ENCODE assay signal across 20 cellular contexts in genomic region chr1:61295818-61296537, GRCh38.
DNase-seq lines count a peak whose midpoint lies in the region; ATAC-seq and TF ChIP-seq lines count a peak whose summit lies in the region.
"Had no signal": no experiment of that assay in that cellular context is flagged by ENCODE, and none has a peak within 500 bp of the region (broad histone marks: within the 10 kb centered on the region; RNA-seq: fewer than 3 reads in every experiment).

No MANE protein-coding gene starts in this region.

- H2AK5ac ChIP-seq in mesenchymal stem cell (ENCODE audit: low read length, severe bottlenecking) = no peak overlapping the region

- TF ChIP-seq CTCF in foreskin keratinocyte (conservative IDR thresholded peaks at IDR 0.05) (no peak), mesothelial cell of epicardium (IDR thresholded peaks at IDR 0.05; ENCODE audit: unreplicated experiment) (no peak), esophagus muscularis mucosa (IDR thresholded peaks at IDR 0.05) (no peak)

- H3K4ac ChIP-seq in mesenchymal stem cell (ENCODE audit: low read depth in 1 of 2, low read length in 2 of 2) = no peak overlapping the region

- H3K27ac Mint-ChIP-seq in mesothelial cell of epicardium = peak overlapping the region; percentile 21
- H3K27ac Mint-ChIP-seq: B cell; CD8-positive, alpha-beta T cell had no signal

- H3K4me1 ChIP-seq in HUES48 (ENCODE audit: control insufficient read depth, insufficient read depth, low read length) = peaks cover 64% of the 10 kb centered on the region
- H3K4me1 ChIP-seq in NT2/D1 (ENCODE audit: insufficient read depth, insufficient read length) = no peaks in the 10 kb centered on the region
- H3K4me1 ChIP-seq in foreskin keratinocyte = peaks cover 24% of the 10 kb centered on the region
- H3K4me1 ChIP-seq in mesenchymal stem cell (ENCODE audit: control insufficient read depth, insufficient read depth, low read depth, low read length) = no peaks in the 10 kb centered on the region
- peaks cover 21 to 59% (median 44%) of the 10 kb centered on the region in 4 donors for H3K4me1 ChIP-seq in esophagus muscularis mucosa
- H3K4me1 ChIP-seq: BLaER1 treated with 17β-estradiol and CSF1 and Interleukin-3, amounts not matched to agents 10 nM and 100 nM had no signal

- DNase-seq in NT2/D1 (ENCODE audit: low read depth, low spot score) (peak; percentile 33), foreskin keratinocyte (no peak), mesothelial cell of epicardium (ENCODE audit: low spot score in 2 of 2, unreplicated experiment in 2 of 2) (no peak), mesenchymal stem cell (no peak), esophagus muscularis mucosa (ENCODE audit: extremely low spot score) (no peak)
- DNase-seq: Calu3; CD8-positive, alpha-beta T cell; DMS53; DND-41; EL; GOT3; IMR-90 had no signal

- TF ChIP-seq EP300 in esophagus muscularis mucosa (IDR thresholded peaks at IDR 0.05) = no peak

- H3K36me3 Mint-ChIP-seq in mesothelial cell of epicardium = peaks cover 14% of the 10 kb centered on the region
- H3K36me3 Mint-ChIP-seq: CD8-positive, alpha-beta T cell had no signal

- no peak overlapping the region for H3K18ac ChIP-seq in mesenchymal stem cell (ENCODE audit: low read depth in 1 of 2, low read length in 2 of 2)

- no peak overlapping the region for H3K4me2 ChIP-seq in mesenchymal stem cell (ENCODE audit: low read length, poor library complexity, severe bottlenecking)
- H3K4me2 ChIP-seq: BLaER1 treated with 17β-estradiol and CSF1 and Interleukin-3, amounts not matched to agents 10 nM and 100 nM had no signal

- H4K8ac ChIP-seq in mesenchymal stem cell (ENCODE audit: low read length) = no peak overlapping the region

- no peaks in the 10 kb centered on the region for H3K27me3 ChIP-seq in HUES48 (ENCODE audit: control insufficient read depth, insufficient read depth, low read length)
- H3K27me3 ChIP-seq in NT2/D1 (ENCODE audit: insufficient read depth, insufficient read length) = no peaks in the 10 kb centered on the region
- H3K27me3 ChIP-seq in foreskin keratinocyte = no peaks in the 10 kb centered on the region
- H3K27me3 ChIP-seq in mesenchymal stem cell (ENCODE audit: control insufficient read depth in 1 of 2, insufficient read depth in 1 of 2, low read length in 2 of 2) = no peaks in the 10 kb centered on the region
- H3K27me3 ChIP-seq in esophagus muscularis mucosa = no peaks in the 10 kb centered on the region
- H3K27me3 ChIP-seq: BLaER1 treated with 17β-estradiol and CSF1 and Interleukin-3, amounts not matched to agents 10 nM and 100 nM had no signal

- H3K14ac ChIP-seq in mesenchymal stem cell (ENCODE audit: low read length in 2 of 2) = no peak overlapping the region

- ATAC-seq in foreskin keratinocyte = no peak
- no peak for ATAC-seq in GM21723 (IDR thresholded peaks at IDR 0.05; ENCODE audit: unreplicated experiment)
- ATAC-seq in GM19023 (IDR thresholded peaks at IDR 0.05; ENCODE audit: unreplicated experiment) = no peak
- ATAC-seq: CD8-positive, alpha-beta T cell; GM12878; K562 had no signal

- H3K23ac ChIP-seq in mesenchymal stem cell (ENCODE audit: low read length in 2 of 2) = no peak overlapping the region

- H3K9me3 ChIP-seq in HUES48 (ENCODE audit: control insufficient read depth, insufficient read depth, low read length) (no peaks in the 10 kb centered on the region), NT2/D1 (ENCODE audit: insufficient read depth, low read length) (peaks cover 28% of the 10 kb centered on the region), mesenchymal stem cell (ENCODE audit: control insufficient read depth, low read length) (no peaks in the 10 kb centered on the region), esophagus muscularis mucosa (no peaks in the 10 kb centered on the region)
- H3K9me3 ChIP-seq: HAP-1 had no signal

- no peak overlapping the region for H2BK120ac ChIP-seq in mesenchymal stem cell (ENCODE audit: low read depth, low read length)

- H3K79me1 ChIP-seq in mesenchymal stem cell (replicated peaks; ENCODE audit: low read length, poor library complexity, severe bottlenecking) = no peaks in the 10 kb centered on the region

- peaks cover 9% of the 10 kb centered on the region for H3K9me3 Mint-ChIP-seq in mesothelial cell of epicardium

- H4K91ac ChIP-seq in mesenchymal stem cell (ENCODE audit: low read length) = no peak overlapping the region

- WGBS in mesenchymal stem cell = 48% methylated on average over 2 of the region's 2 CpGs
- 80% methylated on average over 2 of the region's 2 CpGs for WGBS in esophagus muscularis mucosa

- peak overlapping the region; percentile 70 for H3K27ac ChIP-seq in HUES48 (ENCODE audit: low read depth, low read length)
- H3K27ac ChIP-seq in foreskin keratinocyte = peak overlapping the region; percentile 33
- H3K27ac ChIP-seq in mesenchymal stem cell (ENCODE audit: low read length, poor library complexity, severe bottlenecking) = no peak overlapping the region
- no peak overlapping the region for H3K27ac ChIP-seq in esophagus muscularis mucosa (replicated peaks in 1 of 4)
- H3K27ac ChIP-seq: BLaER1 treated with 17β-estradiol and CSF1 and Interleukin-3, amounts not matched to agents 10 nM and 100 nM had no signal

- no peak for TF ChIP-seq POLR2A in esophagus muscularis mucosa (IDR thresholded peaks at IDR 0.05; ENCODE audit: low read depth)

- H2BK12ac ChIP-seq in mesenchymal stem cell (ENCODE audit: low read length in 2 of 2) = no peak overlapping the region

- H3K4me3 ChIP-seq in HUES48 (ENCODE audit: low read depth, low read length) = peak overlapping the region; percentile 22
- no peak overlapping the region for H3K4me3 ChIP-seq in NT2/D1 (ENCODE audit: insufficient read length, low read depth)
- no peak overlapping the region for H3K4me3 ChIP-seq in mesenchymal stem cell (ENCODE audit: insufficient read depth in 1 of 2, low read depth in 1 of 2, low read length in 2 of 2)
- H3K4me3 ChIP-seq in esophagus muscularis mucosa = no peak overlapping the region
- H3K4me3 ChIP-seq: BLaER1 treated with 17β-estradiol and CSF1 and Interleukin-3, amounts not matched to agents 10 nM and 100 nM; GM12878; HAP-1; K562 had no signal

- H3K36me3 ChIP-seq in HUES48 (ENCODE audit: control insufficient read depth, insufficient read depth, low read length) = no peaks in the 10 kb centered on the region
- H3K36me3 ChIP-seq in NT2/D1 (ENCODE audit: insufficient read depth, insufficient read length, low read length) = no peaks in the 10 kb centered on the region
- H3K36me3 ChIP-seq in mesenchymal stem cell (ENCODE audit: control insufficient read depth in 1 of 2, insufficient read depth in 2 of 2, low read depth in 1 of 2, low read length in 2 of 2) = no peaks in the 10 kb centered on the region
- no peaks in the 10 kb centered on the region for H3K36me3 ChIP-seq in esophagus muscularis mucosa
- H3K36me3 ChIP-seq: BLaER1 treated with 17β-estradiol and CSF1 and Interleukin-3, amounts not matched to agents 10 nM and 100 nM; HAP-1 had no signal

- no peak overlapping the region for H2BK5ac ChIP-seq in mesenchymal stem cell (ENCODE audit: low read depth, low read length, poor library complexity, severe bottlenecking)

- H2AFZ ChIP-seq in mesenchymal stem cell (ENCODE audit: low read depth, low read length) = no peak overlapping the region

- no peak overlapping the region for H3K4me3 Mint-ChIP-seq in mesothelial cell of epicardium
- H3K4me3 Mint-ChIP-seq: B cell; CD8-positive, alpha-beta T cell had no signal

- H3K4me1 Mint-ChIP-seq in mesothelial cell of epicardium = peaks cover 22% of the 10 kb centered on the region
- H3K4me1 Mint-ChIP-seq: B cell had no signal

- H3K9ac ChIP-seq in HUES48 (ENCODE audit: low read depth, low read length) (peak overlapping the region; percentile 13; the same call in 1 of the 2 replicates), NT2/D1 (ENCODE audit: insufficient read length, low read depth) (no peak overlapping the region), mesenchymal stem cell (ENCODE audit: low read length) (no peak overlapping the region)
- H3K9ac ChIP-seq: BLaER1 treated with 17β-estradiol and CSF1 and Interleukin-3, amounts not matched to agents 10 nM and 100 nM had no signal

- intact Hi-C loops in esophagus muscularis mucosa (cut with DNase I) = no loop called here

- no peak overlapping the region for H2BK15ac ChIP-seq in mesenchymal stem cell (ENCODE audit: low read depth, poor library complexity, severe bottlenecking)

- H3K27me3 Mint-ChIP-seq in mesothelial cell of epicardium (ENCODE audit: low read depth) = no peaks in the 10 kb centered on the region

Comparison
In these comparisons a context has a peak if more than half of its experiments do, and no peak if none do; other contexts are left out.
1. H3K27ac ChIP-seq: peak in HUES48 (single experiment) and foreskin keratinocyte (single experiment); none in mesenchymal stem cell (single experiment) and esophagus muscularis mucosa (0 of 4).